Comparison of ENCODE assay signal across 1 cellular context in the genomic region with DNA sequence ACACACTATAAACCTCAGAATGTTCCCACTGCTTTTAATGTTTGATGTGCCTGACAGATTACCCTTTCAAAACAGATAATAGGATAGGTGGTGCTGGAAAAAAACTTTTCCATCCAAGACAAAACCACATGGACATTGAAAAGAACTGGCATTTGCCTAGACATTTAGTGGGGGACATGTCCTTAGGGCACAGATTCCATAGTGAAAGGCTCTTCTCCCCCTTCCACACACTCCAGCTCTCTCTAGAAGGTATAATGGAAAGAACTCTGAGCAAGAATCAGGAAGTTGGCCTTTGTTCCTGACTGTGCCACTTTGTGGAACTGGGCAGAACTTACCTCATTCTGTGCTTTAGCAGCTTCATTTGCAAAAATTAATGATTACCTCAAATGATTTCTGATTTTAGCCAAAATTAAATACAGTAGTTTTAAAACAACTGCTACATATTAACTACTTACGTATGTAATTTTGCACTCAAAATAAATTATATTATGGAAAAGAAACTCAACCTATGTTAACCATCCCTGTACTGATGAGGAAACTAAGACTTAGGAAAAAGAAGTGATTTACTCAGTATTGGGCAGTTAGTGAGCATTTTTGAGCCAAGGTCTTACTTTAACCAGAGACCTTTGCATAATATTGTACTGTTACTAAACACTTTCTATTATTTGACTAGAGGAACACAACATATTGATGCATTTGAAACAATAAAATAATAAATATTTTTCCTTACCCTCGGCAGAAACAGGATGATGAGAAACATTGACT.
TF ChIP-seq lines count a peak whose summit lies in the region.

No MANE protein-coding gene starts in this region.

TF ChIP-seq in IMR-90, 13 proteins besides CTCF, POLR2A, EP300 and RAD21:
- TF ChIP-seq SMC3 (IDR thresholded peaks at IDR 0.05; ENCODE audit: low read depth, low read length) (no peak), MAFK (IDR thresholded peaks at IDR 0.05; ENCODE audit: low read depth, low read length) (no peak), RFX5 (IDR thresholded peaks at IDR 0.05; ENCODE audit: low read depth, low read length) (no peak), MXI1 (IDR thresholded peaks at IDR 0.05; ENCODE audit: borderline replicate concordance, low read depth, low read length) (no peak), CHD1 (IDR thresholded peaks at IDR 0.05; ENCODE audit: low read depth, low read length) (no peak), CEBPB (IDR thresholded peaks at IDR 0.05; ENCODE audit: low read depth, low read length) (no peak), MAZ (IDR thresholded peaks at IDR 0.05; ENCODE audit: borderline replicate concordance, low read depth, low read length) (no peak), NFE2L2 (IDR thresholded peaks at IDR 0.05; ENCODE audit: low read depth, low read length) (no peak), RCOR1 (IDR thresholded peaks at IDR 0.05; ENCODE audit: insufficient replicate concordance, low read length) (no peak), BHLHE40 (IDR thresholded peaks at IDR 0.05; ENCODE audit: low read depth, low read length) (no peak), FOS (IDR thresholded peaks at IDR 0.05; ENCODE audit: low read depth, low read length) (no peak)
- TF ChIP-seq, protein P1, sequence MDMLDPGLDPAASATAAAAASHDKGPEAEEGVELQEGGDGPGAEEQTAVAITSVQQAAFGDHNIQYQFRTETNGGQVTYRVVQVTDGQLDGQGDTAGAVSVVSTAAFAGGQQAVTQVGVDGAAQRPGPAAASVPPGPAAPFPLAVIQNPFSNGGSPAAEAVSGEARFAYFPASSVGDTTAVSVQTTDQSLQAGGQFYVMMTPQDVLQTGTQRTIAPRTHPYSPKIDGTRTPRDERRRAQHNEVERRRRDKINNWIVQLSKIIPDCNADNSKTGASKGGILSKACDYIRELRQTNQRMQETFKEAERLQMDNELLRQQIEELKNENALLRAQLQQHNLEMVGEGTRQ (IDR thresholded peaks at IDR 0.05; ENCODE audit: low read depth, low read length) = no peak
- TF ChIP-seq, protein P2, sequence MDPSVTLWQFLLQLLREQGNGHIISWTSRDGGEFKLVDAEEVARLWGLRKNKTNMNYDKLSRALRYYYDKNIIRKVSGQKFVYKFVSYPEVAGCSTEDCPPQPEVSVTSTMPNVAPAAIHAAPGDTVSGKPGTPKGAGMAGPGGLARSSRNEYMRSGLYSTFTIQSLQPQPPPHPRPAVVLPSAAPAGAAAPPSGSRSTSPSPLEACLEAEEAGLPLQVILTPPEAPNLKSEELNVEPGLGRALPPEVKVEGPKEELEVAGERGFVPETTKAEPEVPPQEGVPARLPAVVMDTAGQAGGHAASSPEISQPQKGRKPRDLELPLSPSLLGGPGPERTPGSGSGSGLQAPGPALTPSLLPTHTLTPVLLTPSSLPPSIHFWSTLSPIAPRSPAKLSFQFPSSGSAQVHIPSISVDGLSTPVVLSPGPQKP (IDR thresholded peaks at IDR 0.05; ENCODE audit: borderline replicate concordance, low read depth, low read length) = no peak
TF ChIP-seq in IMR-90: peak in this region for 0.
